ENCODE assay signal across 29 cellular contexts in the genomic region with DNA sequence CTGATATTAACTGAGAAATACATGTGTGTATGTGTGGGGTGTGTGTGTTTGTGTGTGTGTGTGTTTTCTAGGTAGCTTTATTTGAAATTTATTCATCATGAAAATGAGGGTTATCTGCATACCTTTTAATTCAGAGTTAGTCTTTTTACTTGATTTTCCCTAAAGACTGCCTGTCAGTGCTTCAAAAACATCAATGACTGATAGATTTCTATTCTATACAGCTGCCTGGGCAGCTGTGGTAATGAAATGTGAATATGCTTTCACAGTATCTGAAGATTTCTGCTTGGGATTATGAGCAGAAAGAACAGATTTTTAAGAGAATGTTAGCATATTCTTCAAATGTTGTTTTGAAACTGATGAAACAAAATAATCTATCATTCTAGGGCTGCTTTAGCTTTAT.
"Had no signal": no experiment of that assay in that cellular context is flagged by ENCODE, and none has a peak within 500 bp of the region (broad histone marks: within the 10 kb centered on the region; RNA-seq: fewer than 3 reads in every experiment).

No MANE protein-coding gene starts in this region.

- DNase-seq: naive thymus-derived CD4-positive, alpha-beta T cell; natural killer cell; occipital lobe; ovary; posterior cingulate gyrus; psoas muscle; right cardiac atrium; right lobe of liver; sigmoid colon; small intestine; stimulated activated CD4-positive, alpha-beta T cell treated with anti-CD3 and anti-CD28 coated beads, Interleukin-15, amount 100 ng/mL, for 24 hours; stimulated activated CD4-positive, alpha-beta T cell treated with anti-CD3 and anti-CD28 coated beads, Interleukin-2, amount 100 ng/mL, for 24 hours; stimulated activated CD4-positive, alpha-beta T cell treated with anti-CD3 and anti-CD28 coated beads, Interleukin-2, amount 100 ng/mL, for 48 hours; stimulated activated CD4-positive, alpha-beta T cell treated with anti-CD3 and anti-CD28 coated beads, Interleukin-4, amount 100 ng/mL, for 24 hours; stimulated activated naive B cell treated with anti-CD40 and anti-IgM and Interleukin-4, amounts not matched to agents 10 μg/mL and 1 μg/mL and 100 μg/mL, for 72 hours; stimulated activated naive CD4-positive, alpha-beta T cell treated with Interleukin-2 at 50 U/mL for 16 hours; stomach; thyroid gland; trophoblast cell; upper lobe of left lung had no signal

- H3K36me3 ChIP-seq: ovary, right lobe of liver, sigmoid colon, stomach, thoracic aorta, thyroid gland, tibial nerve, upper lobe of left lung, vagina had no signal

- H3K79me2 ChIP-seq: parathyroid adenoma had no signal

- H3K9me3 Mint-ChIP-seq: nephron; neural crest cell; stimulated activated naive B cell treated with anti-CD40 and anti-IgM and Interleukin-4, amounts not matched to agents 10 μg/mL and 1 μg/mL and 100 μg/mL, for 72 hours had no signal

- H3K9me3 ChIP-seq: ovary, psoas muscle, right lobe of liver, sigmoid colon, stomach, thoracic aorta, thyroid gland, tibial nerve, upper lobe of left lung, vagina had no signal

- H3K27me3 Mint-ChIP-seq: progenitor cell of endocrine pancreas; stimulated activated naive B cell treated with anti-CD40 and anti-IgM and Interleukin-4, amounts not matched to agents 10 μg/mL and 1 μg/mL and 100 μg/mL, for 72 hours; stimulated activated naive CD8-positive, alpha-beta T cell treated with anti-CD3 and anti-CD28 coated beads, Interleukin-15, Interleukin-2, amounts not matched to agents 100 ng/mL and 50 ng/mL, for 24 hours had no signal

- H3K27ac ChIP-seq: ovary, parathyroid adenoma, psoas muscle, right lobe of liver, sigmoid colon, stomach, thoracic aorta, thyroid gland, tibial nerve, upper lobe of left lung, vagina had no signal

- H3K4me1 Mint-ChIP-seq: natural killer cell; nephron; stimulated activated effector memory CD8-positive, alpha-beta T cell treated with anti-CD3 and anti-CD28 coated beads, Interleukin-12 subunit alpha, Interleukin-12 subunit beta, amount 100 ng/mL, for 72 hours; stimulated activated naive B cell treated with anti-CD40 and anti-IgM and Interleukin-4, amounts not matched to agents 10 μg/mL and 1 μg/mL and 100 μg/mL, for 72 hours had no signal

- H3K27me3 ChIP-seq: ovary, right lobe of liver, sigmoid colon, stomach, thyroid gland, tibial nerve, upper lobe of left lung, vagina had no signal

- H3K27ac Mint-ChIP-seq: naive thymus-derived CD4-positive, alpha-beta T cell; natural killer cell; nephron; progenitor cell of endocrine pancreas; stimulated activated effector memory CD8-positive, alpha-beta T cell treated with anti-CD3 and anti-CD28 coated beads, Interleukin-12 subunit alpha, Interleukin-12 subunit beta, amount 100 ng/mL, for 72 hours; stimulated activated naive B cell treated with anti-CD40 and anti-IgM and Interleukin-4, amounts not matched to agents 10 μg/mL and 1 μg/mL and 100 μg/mL, for 72 hours; stimulated activated naive CD8-positive, alpha-beta T cell treated with anti-CD3 and anti-CD28 coated beads, Interleukin-15, Interleukin-2, amounts not matched to agents 100 ng/mL and 50 ng/mL, for 24 hours had no signal

- H3K4me3 ChIP-seq: ovary, psoas muscle, right lobe of liver, sigmoid colon, stomach, thoracic aorta, thyroid gland, tibial nerve, upper lobe of left lung, vagina had no signal

- H3K4me1 ChIP-seq: parathyroid adenoma, psoas muscle, right lobe of liver, sigmoid colon, stomach, thyroid gland, tibial nerve, upper lobe of left lung, vagina had no signal

- H2AFZ ChIP-seq: parathyroid adenoma had no signal

- H3K9ac ChIP-seq: parathyroid adenoma had no signal

- H3K36me3 Mint-ChIP-seq: naive thymus-derived CD4-positive, alpha-beta T cell; natural killer cell; stimulated activated effector memory CD8-positive, alpha-beta T cell treated with anti-CD3 and anti-CD28 coated beads, Interleukin-12 subunit alpha, Interleukin-12 subunit beta, amount 100 ng/mL, for 72 hours; stimulated activated naive B cell treated with anti-CD40 and anti-IgM and Interleukin-4, amounts not matched to agents 10 μg/mL and 1 μg/mL and 100 μg/mL, for 72 hours had no signal

- H3K4me3 Mint-ChIP-seq: naive thymus-derived CD4-positive, alpha-beta T cell; natural killer cell; nephron; neural crest cell; stimulated activated effector memory CD8-positive, alpha-beta T cell treated with anti-CD3 and anti-CD28 coated beads, Interleukin-12 subunit alpha, Interleukin-12 subunit beta, amount 100 ng/mL, for 72 hours; stimulated activated naive B cell treated with anti-CD40 and anti-IgM and Interleukin-4, amounts not matched to agents 10 μg/mL and 1 μg/mL and 100 μg/mL, for 72 hours; stimulated activated naive CD8-positive, alpha-beta T cell treated with anti-CD3 and anti-CD28 coated beads, Interleukin-15, Interleukin-2, amounts not matched to agents 100 ng/mL and 50 ng/mL, for 24 hours had no signal
